ENCODE assay signal across 11 cellular contexts in the genomic region with DNA sequence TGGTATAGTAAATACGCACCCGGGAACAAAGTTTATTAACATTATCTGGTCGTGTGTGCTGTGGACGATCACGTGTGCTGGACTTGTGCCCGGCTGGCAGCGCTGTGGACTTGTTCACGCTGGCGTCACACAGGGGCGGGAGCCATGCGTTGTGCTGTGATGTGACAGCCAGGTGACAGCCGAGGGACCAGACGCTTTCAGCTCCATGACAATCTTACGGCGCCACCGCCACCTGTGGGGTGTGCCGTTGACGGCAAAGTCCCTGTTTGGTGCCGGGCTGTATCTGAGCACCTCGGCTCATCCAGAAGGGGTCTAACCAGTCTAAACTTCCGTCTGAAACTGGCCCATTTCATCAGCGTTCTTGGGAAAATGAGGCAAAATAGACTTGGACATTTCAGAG. TPM values are rescaled to one million over a fixed set of nuclear protein-coding genes. Genes with fewer than 3 reads are reported as not detected.
DNase-seq lines count a peak whose midpoint lies in the region; ATAC-seq and TF ChIP-seq lines count a peak whose summit lies in the region.
"Had no signal": no experiment of that assay in that cellular context is flagged by ENCODE, and none has a peak within 500 bp of the region (broad histone marks: within the 10 kb centered on the region; RNA-seq: fewer than 3 reads in every experiment).

No MANE protein-coding gene starts in this region.

- no peaks in the 10 kb centered on the region for H3K4me1 ChIP-seq in fibroblast of lung (ENCODE audit: control insufficient read depth, extremely low read depth, insufficient read depth, low read length)

- peak in 12 of 14 donors; percentile 9 to 78 (median 51) for DNase-seq in C1 segment of cervical spinal cord (lab: John Stamatoyannopoulos, UW)
- DNase-seq in NCI-H2081 treated with DMSO at 0.1 percent for 48 hours (lab: John Stamatoyannopoulos, UW) = peak; percentile 13
- DNase-seq in fibroblast of lung (ENCODE audit: low read depth in 2 of 2) = peak in 1 of 2 donors; percentile 42
- peak; percentile 48 for DNase-seq in myocyte (ENCODE audit: low read depth)
- DNase-seq in cerebellar nuclear complex (lab: John Stamatoyannopoulos, UW) = no peak
- DNase-seq in activated naive CD8-positive, alpha-beta T cell treated with anti-CD3 and anti-CD28 coated beads for 36 hours = no peak
- no peak for DNase-seq in HK-2 (ENCODE audit: unreplicated experiment)
- DNase-seq: activated CD8-positive, alpha-beta memory T cell treated with anti-CD3 and anti-CD28 coated beads, Interleukin-2, amount 50 U/mL, for 4 hours had no signal

- ATAC-seq in HG02571 (IDR thresholded peaks at IDR 0.05; ENCODE audit: unreplicated experiment) = no peak

- H3K27ac Mint-ChIP-seq in activated naive CD8-positive, alpha-beta T cell treated with anti-CD3 and anti-CD28 coated beads for 36 hours = no peak overlapping the region

- no peak overlapping the region for H3K27ac ChIP-seq in fibroblast of lung (ENCODE audit: insufficient read depth, low read length)

- H3K79me2 ChIP-seq in fibroblast of lung (ENCODE audit: control insufficient read depth, insufficient read depth, low read length) = no peaks in the 10 kb centered on the region

- H3K4me3 Mint-ChIP-seq in activated naive CD8-positive, alpha-beta T cell treated with anti-CD3 and anti-CD28 coated beads for 36 hours = no peak overlapping the region
- H3K4me3 Mint-ChIP-seq: central memory CD8-positive, alpha-beta T cell had no signal

- peak overlapping the region in 1 of 4 experiments; percentile 30 for H3K4me3 ChIP-seq in fibroblast of lung (replicated peaks in 1 of 4; ENCODE audit: control extremely low read depth in 1 of 4, insufficient read depth in 1 of 4, low read depth in 3 of 4, low read length in 4 of 4)
- H3K4me3 ChIP-seq: sigmoid colon had no signal

- TF ChIP-seq CTCF in fibroblast of lung (conservative IDR thresholded peaks at IDR 0.05 in 1 of 2, IDR thresholded peaks at IDR 0.05 in 1 of 2; ENCODE audit: low read depth in 1 of 2, low read length in 2 of 2) = no peak

- H3K4me2 ChIP-seq in fibroblast of lung (ENCODE audit: extremely low read depth, insufficient read depth, low read length) = peak overlapping the region; percentile 59

- H3K4me1 Mint-ChIP-seq in activated naive CD8-positive, alpha-beta T cell treated with anti-CD3 and anti-CD28 coated beads for 36 hours = no peaks in the 10 kb centered on the region
- H3K4me1 Mint-ChIP-seq: central memory CD8-positive, alpha-beta T cell had no signal

- H3K27me3 Mint-ChIP-seq in activated naive CD8-positive, alpha-beta T cell treated with anti-CD3 and anti-CD28 coated beads for 36 hours = peaks cover 3% of the 10 kb centered on the region

- no peaks in the 10 kb centered on the region for H3K36me3 Mint-ChIP-seq in activated naive CD8-positive, alpha-beta T cell treated with anti-CD3 and anti-CD28 coated beads for 36 hours

- H3K9me3 ChIP-seq in fibroblast of lung (ENCODE audit: control insufficient read depth, insufficient read depth, low read depth, low read length) = no peaks in the 10 kb centered on the region
- H3K9me3 ChIP-seq: sigmoid colon had no signal

- no peaks in the 10 kb centered on the region for H3K9me3 Mint-ChIP-seq in activated naive CD8-positive, alpha-beta T cell treated with anti-CD3 and anti-CD28 coated beads for 36 hours
- H3K9me3 Mint-ChIP-seq: central memory CD8-positive, alpha-beta T cell had no signal

- no peak overlapping the region for H3K9ac ChIP-seq in fibroblast of lung (ENCODE audit: insufficient read depth, low read length)

- peak overlapping the region; percentile 67 for H2AFZ ChIP-seq in fibroblast of lung (ENCODE audit: low read length)

- no peaks in the 10 kb centered on the region for H4K20me1 ChIP-seq in fibroblast of lung (ENCODE audit: control insufficient read depth, extremely low read depth, insufficient read depth, low read length)

- H3K36me3 ChIP-seq in fibroblast of lung (ENCODE audit: control insufficient read depth, insufficient read depth, low read length) = no peaks in the 10 kb centered on the region
- H3K36me3 ChIP-seq: sigmoid colon had no signal

- no peaks in the 10 kb centered on the region for H3K27me3 ChIP-seq in fibroblast of lung (ENCODE audit: control insufficient read depth, insufficient read depth, low read length)

RNA-seq across cellular contexts. Expression of a gene that starts 25.2 kb away (rescaled TPM):
- total RNA-seq in fibroblast of lung = 5.6 and 12.4 TPM in 2 replicates
- 0.38 and 0.69 TPM in 2 replicates for polyA plus RNA-seq in fibroblast of lung
- 0.65 and 1.4 TPM in 2 replicates for polyA plus RNA-seq in fibroblast of lung (2012)
- 0.74 and 2.9 TPM in 2 replicates for polyA minus RNA-seq in fibroblast of lung (ENCODE audit: low replicate concordance)
- total RNA-seq in myocyte = 38.7 and 71.8 TPM in 2 replicates
- polyA plus RNA-seq in myocyte (2012) = 9.8 TPM
- total RNA-seq in activated naive CD8-positive, alpha-beta T cell treated with anti-CD3 and anti-CD28 coated beads for 36 hours = 1 to 10 TPM; 4.0 to 4.3 TPM

RNA-seq across cellular contexts. Expression of a gene that starts 40.9 kb away (rescaled TPM):
- 15.2 and 19.3 TPM in 2 replicates for total RNA-seq in fibroblast of lung
- 14.4 and 14.8 TPM in 2 replicates for polyA plus RNA-seq in fibroblast of lung
- polyA plus RNA-seq in fibroblast of lung (2012) = 17.5 and 18.3 TPM in 2 replicates
- 53.1 and 54.6 TPM in 2 replicates for polyA minus RNA-seq in fibroblast of lung (ENCODE audit: low replicate concordance)
- 14.9 and 18.1 TPM in 2 replicates for total RNA-seq in myocyte
- polyA plus RNA-seq in myocyte (2012) = 18.8 TPM
- total RNA-seq in activated naive CD8-positive, alpha-beta T cell treated with anti-CD3 and anti-CD28 coated beads for 36 hours = 10 to 100 TPM; 19.4 to 19.7 TPM

Comparison
In these comparisons a context has a peak if more than half of its experiments do, and no peak if none do; other contexts are left out.
1. DNase-seq: peak in C1 segment of cervical spinal cord (12 of 14), NCI-H2081 treated with DMSO at 0.1 percent for 48 hours (single experiment) and myocyte (single experiment); none in cerebellar nuclear complex (0 of 2), activated naive CD8-positive, alpha-beta T cell treated with anti-CD3 and anti-CD28 coated beads for 36 hours (single experiment) and HK-2 (single experiment).